In the genomic region with DNA sequence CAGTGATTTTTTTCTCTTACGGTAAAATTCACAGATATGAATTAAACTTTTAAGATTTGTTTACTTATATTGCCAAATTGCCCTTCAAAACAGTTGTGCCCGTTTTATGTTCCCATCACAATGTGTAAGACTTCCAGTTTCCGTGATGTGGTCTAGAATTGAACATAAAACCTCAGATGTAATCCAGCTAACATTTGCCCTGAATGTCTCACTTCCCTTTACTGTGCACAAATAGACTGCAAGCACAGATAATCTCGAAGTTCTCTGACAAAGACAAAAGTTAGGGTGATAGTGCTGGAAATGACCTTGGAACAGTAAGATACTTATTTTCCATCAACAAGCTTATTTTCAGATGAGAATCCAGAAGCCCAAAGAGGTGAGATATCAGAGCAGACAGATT, we compare ENCODE assay signal across 14 cellular contexts.
DNase-seq lines count a peak whose midpoint lies in the region; ATAC-seq and TF ChIP-seq lines count a peak whose summit lies in the region.
"Had no signal": no experiment of that assay in that cellular context is flagged by ENCODE, and none has a peak within 500 bp of the region (broad histone marks: within the 10 kb centered on the region; RNA-seq: fewer than 3 reads in every experiment).

No MANE protein-coding gene starts in this region.

- H3K27ac Mint-ChIP-seq in activated naive CD4-positive, alpha-beta T cell treated with anti-CD3 and anti-CD28 coated beads, Interleukin-2, amount 50 U/mL, for 72 hours, result peak overlapping the region; percentile 9 to 71
- H3K27ac Mint-ChIP-seq: T-helper 2 cell treated with Interferon-gamma antibody and Interleukin-4, amounts not matched to agents 5 μg/mL and 100 μg/mL, for 36 hours had no signal

- ATAC-seq in activated naive CD4-positive, alpha-beta T cell treated with anti-CD3 and anti-CD28 coated beads, Interleukin-2, amount 50 U/mL, for 72 hours, result no peak
- ATAC-seq in HG03571 (IDR thresholded peaks at IDR 0.05; ENCODE audit: unreplicated experiment), result no peak

- TF ChIP-seq CTCF in choroid plexus epithelial cell (conservative IDR thresholded peaks at IDR 0.05; ENCODE audit: low read depth, low read length), result no peak

- H3K4me3 ChIP-seq in choroid plexus epithelial cell (ENCODE audit: low read depth, low read length), result no peak overlapping the region
- H3K4me3 ChIP-seq: adrenal gland, lower lobe of right lung had no signal

- no peaks in the 10 kb centered on the region for H3K9me3 Mint-ChIP-seq in activated naive CD4-positive, alpha-beta T cell treated with anti-CD3 and anti-CD28 coated beads, Interleukin-2, amount 50 U/mL, for 72 hours
- H3K9me3 Mint-ChIP-seq: T-helper 2 cell treated with Interferon-gamma antibody and Interleukin-4, amounts not matched to agents 5 μg/mL and 100 μg/mL, for 36 hours had no signal

- no peak for DNase-seq in activated naive CD4-positive, alpha-beta T cell treated with anti-CD3 and anti-CD28 coated beads, Interleukin-2, amount 50 U/mL, for 72 hours (ENCODE audit: low spot score in 2 of 2)
- DNase-seq in activated naive CD4-positive, alpha-beta T cell treated with Interleukin-2 at 50 U/mL for 16 hours, result no peak
- peak; percentile 97 for DNase-seq in LHCN-M2 (ENCODE audit: low read depth)
- peak; percentile 7 for DNase-seq in choroid plexus epithelial cell (ENCODE audit: low read depth)
- DNase-seq in GM03348 (ENCODE audit: low spot score), result no peak
- DNase-seq in islet precursor cell, result no peak
- no peak for DNase-seq in activated T-cell treated with anti-CD3 and anti-CD28 coated beads for 4 hours
- DNase-seq: activated CD8-positive, alpha-beta memory T cell treated with anti-CD3 and anti-CD28 coated beads, Interleukin-2, amount 50 U/mL, for 48 hours; adrenal gland; DMS 273 treated with DMSO at 0.1 percent for 48 hours; lower lobe of right lung; NCI-H2081 had no signal

- H3K36me3 Mint-ChIP-seq in activated naive CD4-positive, alpha-beta T cell treated with anti-CD3 and anti-CD28 coated beads, Interleukin-2, amount 50 U/mL, for 72 hours, result peaks cover 0 to 6% of the 10 kb centered on the region in 2 donors

Comparison
In these comparisons a context has a peak if more than half of its experiments do, and no peak if none do; other contexts are left out.
1. DNase-seq: peak in LHCN-M2 (single experiment) and choroid plexus epithelial cell (single experiment); none in activated naive CD4-positive, alpha-beta T cell treated with anti-CD3 and anti-CD28 coated beads, Interleukin-2, amount 50 U/mL, for 72 hours (0 of 2), activated naive CD4-positive, alpha-beta T cell treated with Interleukin-2 at 50 U/mL for 16 hours (single experiment), GM03348 (single experiment), islet precursor cell (single experiment) and activated T-cell treated with anti-CD3 and anti-CD28 coated beads for 4 hours (single experiment).